8 cellular contexts compared by ENCODE assay signal in genomic region chr19:55258828-55259539, GRCh38. TPM values are rescaled to one million over a fixed set of nuclear protein-coding genes. Genes with fewer than 3 reads are reported as not detected.
A peak's percentile ranks its signal among the peaks of the same experiment; 100 is the strongest.
DNase-seq lines count a peak whose midpoint lies in the region; TF ChIP-seq lines count a peak whose summit lies in the region.

TSS of gene PPP6R1 (minus strand) at chr19:55259017. CDS start at chr19:55247103, 11,914 bp downstream.

- DNase-seq in CMK (ENCODE audit: low read depth) (peak; percentile 99), GM20000 (ENCODE audit: low spot score) (peak; percentile 98), HT-29 (ENCODE audit: low spot score) (peak; percentile 100), NOMO-1 (lab: John Stamatoyannopoulos, UW; ENCODE audit: unreplicated experiment in 2 of 2) (peak; percentile 96 to 100), lung microvascular endothelial cell (ENCODE audit: low read depth in 2 of 2) (peak; percentile 100)
- peak; percentile 89 to 90 (median 90) for DNase-seq in effector memory CD4-positive, alpha-beta T cell
- DNase-seq in stimulated activated CD4-positive, alpha-beta T cell treated with anti-CD3 and anti-CD28 coated beads, TNF-alpha, amount 100 ng/mL, for 48 hours (ENCODE audit: low read depth in 3 of 3): peak; percentile 91 to 94 (median 93)

- H3K4me1 ChIP-seq in effector memory CD4-positive, alpha-beta T cell (ENCODE audit: control insufficient read depth, insufficient read depth, low read length, poor library complexity, severe bottlenecking): peaks cover 34% of the 10 kb centered on the region

- H3K9me3 ChIP-seq in effector memory CD4-positive, alpha-beta T cell (ENCODE audit: control insufficient read depth, low read length): no peaks in the 10 kb centered on the region

- H3K27me3 ChIP-seq in effector memory CD4-positive, alpha-beta T cell (replicated peaks; ENCODE audit: control insufficient read depth, insufficient read depth, low read length, poor library complexity, severe bottlenecking): no peaks in the 10 kb centered on the region

- POLR2A ChIA-PET in activated CD8-positive, alpha-beta memory T cell treated with anti-CD3 and anti-CD28 coated beads for 36 hours (lab: Charles Lee): interaction anchor here (0.5 to 2.3 kb wide), 9 partner anchors 11 to 217 kb away, joined by 3 to 17 read pairs (median 8); partner anchors contain the start of genes HSPBP1, KMT5C, TMEM238 and UBE2S

- peak within 1 kb of the TSS; percentile 94 for H3K27ac ChIP-seq in effector memory CD4-positive, alpha-beta T cell (ENCODE audit: insufficient read depth, low read length, poor library complexity, severe bottlenecking)

- CTCF ChIA-PET in activated CD8-positive, alpha-beta memory T cell treated with anti-CD3 and anti-CD28 coated beads for 36 hours (lab: Charles Lee): interaction anchor here (1.1 to 1.5 kb wide), 3 partner anchors 33 to 374 kb away, joined by 4 to 5 read pairs (median 4); no protein-coding TSS in a partner anchor

- no peaks in the 10 kb centered on the region for H3K36me3 ChIP-seq in effector memory CD4-positive, alpha-beta T cell (ENCODE audit: control insufficient read depth, insufficient read depth, low read length)

- peak within 1 kb of the TSS; percentile 84 for H3K4me3 ChIP-seq in effector memory CD4-positive, alpha-beta T cell (ENCODE audit: insufficient read depth, low read depth, low read length, poor library complexity, severe bottlenecking)

- no peak for TF ChIP-seq CTCF in GM20000 (IDR thresholded peaks at IDR 0.05; ENCODE audit: extremely low read depth, missing control alignments)

RNA-seq across cellular contexts. Expression of gene PPP6R1, which starts in this region (rescaled TPM):
- 111 and 131 TPM in 2 replicates for total RNA-seq in HT-29 (2014; rRNA removed; shearing (Covaris generic))
- 100 to 1,000 TPM; 226 to 230 TPM for total RNA-seq in activated CD8-positive, alpha-beta memory T cell treated with anti-CD3 and anti-CD28 coated beads for 36 hours
- 16.1 and 24.8 TPM in 2 replicates for total RNA-seq in lung microvascular endothelial cell

Comparison
In these comparisons a context has a peak if more than half of its experiments do, and no peak if none do; other contexts are left out.
1. Peak in every context shown above with its lines: DNase-seq, H3K4me3 ChIP-seq and H3K27ac ChIP-seq.